ENCODE assay signal across 8 cellular contexts in genomic region chr5:80961376-80962281, GRCh38. TPM values are rescaled to one million over a fixed set of nuclear protein-coding genes. Genes with fewer than 3 reads are reported as not detected.
DNase-seq lines count a peak whose midpoint lies in the region; ATAC-seq and TF ChIP-seq lines count a peak whose summit lies in the region.

No MANE protein-coding gene starts in this region.

- TF ChIP-seq POLR2A in tibial nerve (IDR thresholded peaks at IDR 0.05), result no peak

- H3K36me3 ChIP-seq in tibial nerve, result no peaks in the 10 kb centered on the region

- H3K4me3 ChIP-seq in AG04450 (ENCODE audit: low read depth, low read length), result peak overlapping the region; percentile 86
- peak overlapping the region; percentile 45 to 65 (median 56) for H3K4me3 ChIP-seq in tibial nerve

- H3K9me3 Mint-ChIP-seq in WTC11 (no peaks in the 10 kb centered on the region), nephron (peaks cover 5% of the 10 kb centered on the region), CD14-positive monocyte (peaks cover 0 to 9% (median 5%) of the 10 kb centered on the region in 7 donors)

- POLR2A ChIA-PET in AG04450 (lab: Yijun Ruan, JAX) (no interaction called here), WTC11 (lab: Charles Lee) (interaction anchor here (0.6 kb wide), 1 partner anchor 33 kb away, joined by 3 read pairs; no protein-coding TSS in a partner anchor)

- H3K4me3 Mint-ChIP-seq in WTC11 (peak overlapping the region; percentile 84), nephron (peak overlapping the region; percentile 75 to 77 (median 76)), CD14-positive monocyte (peak overlapping the region in 1 of 2 donors; percentile 77)

- WGBS in tibial nerve, 2 donors, result 29 to 33% methylated on average over 18 of the region's 18 CpGs

- H3K27ac ChIP-seq in AG04450 (ENCODE audit: low read depth, low read length) (peak overlapping the region; percentile 13), tibial nerve (peak overlapping the region; percentile 73 to 86 (median 82))

- H3K27me3 Mint-ChIP-seq in WTC11 (ENCODE audit: low read depth) (peaks cover 25% of the 10 kb centered on the region), nephron (ENCODE audit: low read depth) (peaks cover 88% of the 10 kb centered on the region), CD14-positive monocyte (ENCODE audit: low read depth in 3 of 3) (peaks cover 60 to 76% (median 64%) of the 10 kb centered on the region in 3 donors)

- CTCF ChIA-PET in AG04450 (lab: Charles Lee), result interaction anchor here (0.6 to 1.7 kb wide), 3 partner anchors 147 to 275 kb away, joined by 3 to 9 read pairs (median 5); no protein-coding TSS in a partner anchor
- CTCF ChIA-PET in WTC11 (lab: Charles Lee), result no interaction called here

- TF ChIP-seq EP300 in tibial nerve (IDR thresholded peaks at IDR 0.05), result no peak

- H3K9me3 ChIP-seq in AG04450 (ENCODE audit: control insufficient read depth, insufficient read depth, low read length) (no peaks in the 10 kb centered on the region), tibial nerve (no peaks in the 10 kb centered on the region)

- intact Hi-C loops in CD14-positive monocyte (cut with micrococcal nuclease), result no loop called here

- ATAC-seq in WTC11, result no peak
- ATAC-seq in GM21515 (IDR thresholded peaks at IDR 0.05; ENCODE audit: unreplicated experiment), result no peak

- H3K27ac Mint-ChIP-seq in WTC11 (no peak overlapping the region), nephron (no peak overlapping the region), CD14-positive monocyte (peak overlapping the region in 1 of 7 donors; percentile 1)

- in situ Hi-C loops in ACHN (cut with HindIII; ENCODE audit: low pct_ligation_motif_present, low pct_unique_long_range_greater_than_20kb, low sequenced_read_pairs), result no loop called here

- H3K4me1 Mint-ChIP-seq in WTC11 (peaks cover 75% of the 10 kb centered on the region), nephron (peaks cover 16% of the 10 kb centered on the region), CD14-positive monocyte (peaks cover 8% of the 10 kb centered on the region)

- DNase-seq in AG04450 (ENCODE audit: low read depth, low spot score), result no peak
- DNase-seq in WTC11 (ENCODE audit: low spot score), result no peak
- DNase-seq in effector CD4-positive, alpha-beta T cell, result peak; percentile 28
- DNase-seq in tibial nerve (ENCODE audit: low spot score in 2 of 2), result no peak
- no peak for DNase-seq in ACHN
- no peak for DNase-seq in CD14-positive monocyte (ENCODE audit: low spot score)

- peaks cover 0 to 21% (median 0%) of the 10 kb centered on the region in 4 donors for H3K4me1 ChIP-seq in tibial nerve

- H3K27me3 ChIP-seq in AG04450 (ENCODE audit: control insufficient read depth, insufficient read depth, low read length) (no peaks in the 10 kb centered on the region), tibial nerve (peaks cover 0 to 27% of the 10 kb centered on the region in 2 donors)

- TF ChIP-seq CTCF in AG04450 (IDR thresholded peaks at IDR 0.05; ENCODE audit: low read depth, low read length) (no peak), WTC11 (IDR thresholded peaks at IDR 0.05) (no peak), nephron (IDR thresholded peaks at IDR 0.05; ENCODE audit: unreplicated experiment in 3 of 3) (no peak), tibial nerve (IDR thresholded peaks at IDR 0.05) (no peak), CD14-positive monocyte (IDR thresholded peaks at IDR 0.05) (no peak)

- no peaks in the 10 kb centered on the region for H3K36me3 Mint-ChIP-seq in WTC11
- H3K36me3 Mint-ChIP-seq in nephron (ENCODE audit: low read depth), result no peaks in the 10 kb centered on the region
- H3K36me3 Mint-ChIP-seq in CD14-positive monocyte, result peaks cover 2 to 7% of the 10 kb centered on the region in 2 donors

TF ChIP-seq in WTC11, 78 proteins besides CTCF, POLR2A, EP300 and RAD21:
- TF ChIP-seq IRF2 (CRISPR knock-in tag; IDR thresholded peaks at IDR 0.05; ENCODE audit: borderline replicate concordance, low read depth) (no peak), NFYB (CRISPR knock-in tag; conservative IDR thresholded peaks at IDR 0.05; ENCODE audit: low read depth) (no peak), ZNF219 (CRISPR knock-in tag; IDR thresholded peaks at IDR 0.05; ENCODE audit: borderline replicate concordance) (no peak), ATF3 (CRISPR knock-in tag; conservative IDR thresholded peaks at IDR 0.05) (no peak), ZBTB21 (CRISPR knock-in tag; IDR thresholded peaks at IDR 0.05; ENCODE audit: borderline replicate concordance) (no peak), HMGA2 (CRISPR knock-in tag; IDR thresholded peaks at IDR 0.05) (no peak), TCF7 (CRISPR knock-in tag; IDR thresholded peaks at IDR 0.05; ENCODE audit: low read depth) (no peak), SOX15 (CRISPR knock-in tag; IDR thresholded peaks at IDR 0.05) (no peak)
- TF ChIP-seq, protein P1, sequence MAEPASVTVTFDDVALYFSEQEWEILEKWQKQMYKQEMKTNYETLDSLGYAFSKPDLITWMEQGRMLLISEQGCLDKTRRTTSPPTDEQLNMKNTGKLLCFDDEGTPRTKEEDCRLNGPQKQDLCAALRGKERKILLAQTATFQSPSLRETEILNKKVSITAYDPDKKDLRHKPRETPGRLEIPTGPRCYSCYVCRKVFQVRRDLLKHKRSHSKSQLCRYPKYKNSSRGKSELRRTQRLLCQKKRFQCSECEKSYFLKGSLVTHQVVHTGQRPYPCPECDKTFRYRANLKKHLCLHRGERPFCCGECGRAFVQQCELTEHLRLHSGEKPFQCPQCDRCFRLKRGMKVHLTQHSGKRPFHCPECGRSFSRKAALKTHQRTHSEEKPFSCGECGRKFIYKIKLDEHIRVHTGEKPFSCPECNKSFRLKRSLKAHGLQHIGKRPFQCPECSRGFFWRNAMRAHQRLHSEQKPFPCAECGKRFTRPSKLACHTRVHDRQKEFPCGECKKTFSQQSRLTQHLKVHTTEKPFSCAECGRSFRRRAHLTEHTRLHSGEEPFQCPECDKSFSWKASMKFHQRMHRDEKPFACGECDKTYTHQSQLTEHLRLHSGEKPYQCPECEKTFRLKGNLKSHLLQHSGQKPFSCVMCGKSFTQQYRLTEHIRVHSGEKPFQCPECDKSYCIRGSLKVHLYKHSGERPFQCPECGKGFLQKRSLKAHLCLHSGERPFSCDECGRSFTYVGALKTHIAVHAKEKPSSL (CRISPR knock-in tag; conservative IDR thresholded peaks at IDR 0.05), result no peak
- TF ChIP-seq, protein P2, sequence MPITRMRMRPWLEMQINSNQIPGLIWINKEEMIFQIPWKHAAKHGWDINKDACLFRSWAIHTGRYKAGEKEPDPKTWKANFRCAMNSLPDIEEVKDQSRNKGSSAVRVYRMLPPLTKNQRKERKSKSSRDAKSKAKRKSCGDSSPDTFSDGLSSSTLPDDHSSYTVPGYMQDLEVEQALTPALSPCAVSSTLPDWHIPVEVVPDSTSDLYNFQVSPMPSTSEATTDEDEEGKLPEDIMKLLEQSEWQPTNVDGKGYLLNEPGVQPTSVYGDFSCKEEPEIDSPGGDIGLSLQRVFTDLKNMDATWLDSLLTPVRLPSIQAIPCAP (CRISPR knock-in tag; IDR thresholded peaks at IDR 0.05), result no peak
- TF ChIP-seq, protein P3, sequence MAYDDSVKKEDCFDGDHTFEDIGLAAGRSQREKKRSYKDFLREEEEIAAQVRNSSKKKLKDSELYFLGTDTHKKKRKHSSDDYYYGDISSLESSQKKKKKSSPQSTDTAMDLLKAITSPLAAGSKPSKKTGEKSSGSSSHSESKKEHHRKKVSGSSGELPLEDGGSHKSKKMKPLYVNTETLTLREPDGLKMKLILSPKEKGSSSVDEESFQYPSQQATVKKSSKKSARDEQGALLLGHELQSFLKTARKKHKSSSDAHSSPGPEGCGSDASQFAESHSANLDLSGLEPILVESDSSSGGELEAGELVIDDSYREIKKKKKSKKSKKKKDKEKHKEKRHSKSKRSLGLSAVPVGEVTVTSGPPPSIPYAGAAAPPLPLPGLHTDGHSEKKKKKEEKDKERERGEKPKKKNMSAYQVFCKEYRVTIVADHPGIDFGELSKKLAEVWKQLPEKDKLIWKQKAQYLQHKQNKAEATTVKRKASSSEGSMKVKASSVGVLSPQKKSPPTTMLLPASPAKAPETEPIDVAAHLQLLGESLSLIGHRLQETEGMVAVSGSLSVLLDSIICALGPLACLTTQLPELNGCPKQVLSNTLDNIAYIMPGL (CRISPR knock-in tag; IDR thresholded peaks at IDR 0.05), result no peak

RNA-seq across cellular contexts. Expression of gene RASGRF2, which starts 1.5 kb away (rescaled TPM):
- polyA plus RNA-seq in AG04450 (2011; rRNA removed) (18.1 and 19.5 TPM in 2 replicates), CD14-positive monocyte (under 1 TPM in 1 of 2 donors, not detected in 1; 0.02 TPM)
- 29.5 and 31.6 TPM in 2 replicates for polyA minus RNA-seq in AG04450 (2011; rRNA and poly(A)+ RNA removed)
- total RNA-seq in WTC11 (2021) (13.9 to 17.6 TPM (median 14.8 TPM) in 3 replicates), tibial nerve (10 to 100 TPM; 19.5 to 45.3 (median 34.6) TPM)
